In the genomic region with DNA sequence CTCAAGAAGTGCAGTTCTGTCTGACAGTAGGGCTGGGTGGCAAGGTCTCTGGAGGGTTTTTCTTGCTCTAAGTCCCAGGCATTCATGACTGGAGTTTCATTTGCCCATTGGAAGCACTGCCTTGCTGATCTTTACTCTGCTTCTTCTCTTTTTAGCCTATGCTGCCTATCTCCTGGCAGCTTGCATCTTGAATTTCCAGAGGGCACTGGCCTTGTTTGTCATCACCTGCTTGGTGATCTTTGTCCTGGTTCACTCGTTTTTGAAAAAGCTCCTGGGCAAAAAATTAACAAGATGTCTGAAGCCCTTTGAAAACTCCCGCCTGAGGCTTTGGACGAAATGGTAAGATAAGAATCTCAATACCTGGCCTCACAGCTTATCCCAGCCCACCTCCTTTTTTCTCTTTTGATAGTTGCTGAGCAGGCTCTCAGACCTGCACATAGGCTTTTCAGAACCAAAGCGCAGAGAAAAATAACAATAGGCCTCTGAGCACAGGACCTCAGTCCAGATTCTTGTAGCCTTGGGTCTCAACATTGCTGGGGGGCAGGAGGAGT, we compare ENCODE assay signal across 29 cellular contexts. TPM values are rescaled to one million over a fixed set of nuclear protein-coding genes. Genes with fewer than 3 reads are reported as not detected.
"Had no signal": no experiment of that assay in that cellular context is flagged by ENCODE, and none has a peak within 500 bp of the region (broad histone marks: within the 10 kb centered on the region; RNA-seq: fewer than 3 reads in every experiment).

No MANE protein-coding gene starts in this region.

- H3K4me2 ChIP-seq: SK-N-SH had no signal

- H3K9me2 ChIP-seq: SK-N-SH had no signal

- H3K36me3 Mint-ChIP-seq: brain had no signal

- H3K4me1 Mint-ChIP-seq: activated CD4-positive, alpha-beta memory T cell treated with anti-CD3 and anti-CD28 coated beads, Interleukin-2, amount 10 ng/mL, durations not matched to agents 7 days and 5 days; activated T-helper 17 cell treated with anti-CD3 and anti-CD28 coated beads, Interleukin-2, amount 50 U/mL, for 72 hours; brain had no signal

- H3K27me3 Mint-ChIP-seq: activated CD4-positive, alpha-beta memory T cell treated with anti-CD3 and anti-CD28 coated beads, Interleukin-2, amount 10 ng/mL, durations not matched to agents 7 days and 5 days; activated naive CD8-positive, alpha-beta T cell; brain had no signal

- H3K9me3 Mint-ChIP-seq: activated CD4-positive, alpha-beta memory T cell treated with anti-CD3 and anti-CD28 coated beads, Interleukin-2, amount 10 ng/mL, durations not matched to agents 7 days and 5 days; activated naive CD4-positive, alpha-beta T cell treated with anti-CD3 and anti-CD28 coated beads for 36 hours; brain had no signal

- H3K36me3 ChIP-seq: MG63, SJCRH30 had no signal

- H3K4me3 Mint-ChIP-seq: activated CD4-positive, alpha-beta memory T cell treated with anti-CD3 and anti-CD28 coated beads, Interleukin-2, amount 10 ng/mL, durations not matched to agents 7 days and 5 days; activated naive CD4-positive, alpha-beta T cell treated with anti-CD3 and anti-CD28 coated beads for 36 hours; activated naive CD8-positive, alpha-beta T cell; activated T-helper 17 cell treated with anti-CD3 and anti-CD28 coated beads, Interleukin-2, amount 50 U/mL, for 72 hours; brain had no signal

- H3K9ac ChIP-seq: SK-N-SH had no signal

- H3K27me3 ChIP-seq: MG63, Peyer's patch, SJCRH30 had no signal

- DNase-seq: activated CD4-positive, alpha-beta memory T cell treated with anti-CD3 and anti-CD28 coated beads, Interleukin-2, amount 10 ng/mL, durations not matched to agents 7 days and 5 days; activated CD4-positive, alpha-beta T cell treated with anti-CD3 and anti-CD28 coated beads, Interleukin-2, amount 50 U/mL, for 1 hour; activated CD4-positive, CD25-positive, alpha-beta regulatory T cell; activated gamma-delta T cell; activated naive CD4-positive, alpha-beta T cell treated with anti-CD3 and anti-CD28 coated beads for 36 hours; activated T-cell treated with anti-CD3 and anti-CD28 coated beads for 4 hours; activated T-cell treated with anti-CD3 and anti-CD28 coated beads, Interleukin-2, amount 50 U/mL, for 48 hours; amygdala; MG63; NCI-H1105; NCI-H1436; NCI-H1694 treated with DMSO at 0.1 percent for 48 hours; NCI-H2029 treated with DMSO at 0.1 percent for 48 hours; NCI-H345; NCI-H510A treated with DMSO at 0.1 percent for 48 hours; NCI-H69; Peyer's patch; Right ventricle myocardium superior; SJCRH30; SK-N-SH; T-helper 1 cell had no signal

- H3K9me3 ChIP-seq: MG63, Peyer's patch, SJCRH30, SK-N-SH had no signal

- H3K4me1 ChIP-seq: Peyer's patch, SJCRH30 had no signal

- H3K27ac ChIP-seq: Peyer's patch, RWPE1, SJCRH30, VCaP had no signal

- H3K27ac Mint-ChIP-seq: activated CD4-positive, alpha-beta memory T cell treated with anti-CD3 and anti-CD28 coated beads, Interleukin-2, amount 10 ng/mL, durations not matched to agents 7 days and 5 days; activated naive CD4-positive, alpha-beta T cell treated with anti-CD3 and anti-CD28 coated beads for 36 hours; activated naive CD8-positive, alpha-beta T cell; activated T-helper 17 cell treated with anti-CD3 and anti-CD28 coated beads, Interleukin-2, amount 50 U/mL, for 72 hours; brain had no signal

- ATAC-seq: activated T-helper 17 cell treated with anti-CD3 and anti-CD28 coated beads, Interleukin-2, amount 50 U/mL, for 72 hours had no signal

- H3K4me3 ChIP-seq: MG63, Peyer's patch, SJCRH30 had no signal

RNA-seq across cellular contexts. Expression of a gene that starts 10.9 kb away (rescaled TPM):
- total RNA-seq: activated CD4-positive, alpha-beta memory T cell treated with anti-CD3 and anti-CD28 coated beads, Interleukin-2, amount 10 ng/mL, durations not matched to agents 7 days and 5 days; activated CD8-positive, alpha-beta memory T cell treated with anti-CD3 and anti-CD28 coated beads for 36 hours; activated naive CD4-positive, alpha-beta T cell treated with anti-CD3 and anti-CD28 coated beads for 36 hours; activated T-helper 17 cell treated with anti-CD3 and anti-CD28 coated beads, Interleukin-2, amount 50 U/mL, for 72 hours; astrocyte; Right ventricle myocardium superior; SJCRH30; T-helper 2 cell treated with Interferon-gamma antibody and Interleukin-4, amounts not matched to agents 100 ng/mL and 5 ng/mL, for 36 hours had no signal
- polyA plus RNA-seq: SK-N-SH had no signal
